ENCODE assay signal across 15 cellular contexts in the genomic region with DNA sequence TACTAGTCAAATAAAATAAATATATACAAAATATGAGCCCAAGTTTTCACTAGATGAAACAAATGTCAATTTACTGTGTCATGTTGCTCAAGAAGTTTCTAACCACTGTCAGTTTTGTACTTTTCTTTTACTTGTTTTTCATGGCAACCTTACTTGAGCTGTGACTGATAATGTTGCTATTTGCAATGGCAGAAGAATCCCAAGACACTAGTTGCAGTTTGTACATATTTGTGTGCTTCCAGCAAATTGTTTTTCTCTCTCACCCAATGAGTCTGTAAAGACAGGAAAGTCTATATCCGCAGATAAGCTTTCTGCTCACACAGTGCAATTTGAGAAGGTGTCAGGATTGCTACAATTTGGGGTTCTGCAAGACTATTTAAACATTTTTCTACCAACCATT.
"Had no signal": no experiment of that assay in that cellular context is flagged by ENCODE, and none has a peak within 500 bp of the region (broad histone marks: within the 10 kb centered on the region; RNA-seq: fewer than 3 reads in every experiment).

No MANE protein-coding gene starts in this region.

- DNase-seq: cortex of kidney; effector memory CD4-positive, alpha-beta T cell; foreskin fibroblast; left colon; mesendoderm; naive thymus-derived CD8-positive, alpha-beta T cell; right cardiac atrium; stimulated activated CD4-positive, alpha-beta T cell treated with anti-CD3 and anti-CD28 coated beads, Interleukin-2, amount 100 ng/mL, for 48 hours; stimulated activated naive CD4-positive, alpha-beta T cell treated with Interleukin-2 at 50 U/mL for 16 hours; thyroid gland had no signal

- ATAC-seq: left colon; naive thymus-derived CD8-positive, alpha-beta T cell; right cardiac atrium had no signal

- H3K27me3 ChIP-seq: esophagus muscularis mucosa, hepatocyte, neutrophil, suprapubic skin, thyroid gland had no signal

- H3K36me3 ChIP-seq: esophagus muscularis mucosa, neutrophil, suprapubic skin, thyroid gland had no signal

- H3K4me3 ChIP-seq: esophagus muscularis mucosa, hepatocyte, smooth muscle cell, suprapubic skin, thyroid gland had no signal

- H3K9me3 ChIP-seq: esophagus muscularis mucosa, neutrophil, suprapubic skin, thyroid gland had no signal

- H3K4me1 ChIP-seq: esophagus muscularis mucosa, suprapubic skin, thyroid gland had no signal
